ENCODE assay signal across 26 cellular contexts in genomic region chr14:97109234-97109633, GRCh38.
"Had no signal": no experiment of that assay in that cellular context is flagged by ENCODE, and none has a peak within 500 bp of the region (broad histone marks: within the 10 kb centered on the region; RNA-seq: fewer than 3 reads in every experiment).

No MANE protein-coding gene starts in this region.

- H3K27ac ChIP-seq: adrenal gland, body of pancreas, breast epithelium, coronary artery, RWPE1 had no signal

- H3K36me3 ChIP-seq: adrenal gland, breast epithelium had no signal

- H3K4me1 ChIP-seq: adrenal gland, body of pancreas, breast epithelium had no signal

- H3K27me3 ChIP-seq: adrenal gland, body of pancreas had no signal

- ATAC-seq: activated CD8-positive, alpha-beta T cell treated with anti-CD3 and anti-CD28 coated beads for 36 hours; activated naive CD4-positive, alpha-beta T cell treated with anti-CD3 and anti-CD28 coated beads, Interleukin-2, amount 50 U/mL, for 72 hours; activated T-cell treated with anti-CD3 and anti-CD28 coated beads, Interleukin-2, amount 50 U/mL, for 4 hours; body of pancreas; Right ventricle myocardium inferior had no signal

- H3K4me2 ChIP-seq: PC-9 had no signal

- H3K9me3 ChIP-seq: adrenal gland, body of pancreas had no signal

- H2AFZ ChIP-seq: PC-9 had no signal

- H3K4me3 ChIP-seq: adrenal gland, body of pancreas, breast epithelium, coronary artery, PC-9 had no signal

- DNase-seq: activated CD4-positive, alpha-beta T cell treated with anti-CD3 and anti-CD28 coated beads, Interleukin-2, amount 10 ng/mL, durations not matched to agents 24 days and 14 days; activated CD4-positive, alpha-beta T cell treated with anti-CD3 and anti-CD28 coated beads, Interleukin-2, amount 50 U/mL, for 4 hours; activated CD8-positive, alpha-beta T cell treated with anti-CD3 and anti-CD28 coated beads for 36 hours; activated gamma-delta T cell treated with Interleukin-2 at 50 U/mL for 16 hours; activated naive CD4-positive, alpha-beta T cell treated with anti-CD3 and anti-CD28 coated beads for 36 hours; activated T-cell treated with anti-CD3 and anti-CD28 coated beads, Interleukin-2, amount 50 U/mL, for 4 hours; adrenal gland; body of pancreas; NCI-H1092 treated with DMSO at 0.1 percent for 48 hours; NCI-H1417; NCI-H146; NCI-H187; NCI-H2029 treated with DMSO at 0.1 percent for 48 hours; NCI-H2107; NCI-H345; NCI-H526 treated with DMSO at 0.1 percent for 48 hours; NK-92 treated with Interleukin-12 subunit alpha and Interleukin-12 subunit beta, amount 100 ng/mL, for 24 hours; PC-9; SIG-M5; SW 1271; T1000 had no signal
